25 cellular contexts compared by ENCODE assay signal in the genomic region with DNA sequence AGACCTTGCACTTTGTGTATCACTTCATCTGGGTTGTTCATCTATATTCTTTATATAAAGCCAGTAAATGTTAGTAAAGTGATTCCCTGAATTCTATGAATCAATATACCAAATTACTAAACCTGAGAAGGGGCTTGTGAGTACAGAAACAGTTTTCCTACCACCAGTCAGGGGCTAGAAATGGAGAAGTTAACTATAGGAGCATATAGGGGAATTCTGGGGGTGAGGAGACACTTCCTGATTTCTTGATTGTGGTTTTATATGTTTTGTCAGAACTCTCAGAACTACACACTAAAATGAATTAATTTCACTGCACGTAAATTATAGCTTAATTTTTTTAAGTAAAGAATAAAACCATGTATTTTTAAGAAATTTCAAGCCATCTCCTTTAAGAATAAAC.
"Had no signal": no experiment of that assay in that cellular context is flagged by ENCODE, and none has a peak within 500 bp of the region (broad histone marks: within the 10 kb centered on the region; RNA-seq: fewer than 3 reads in every experiment).

No MANE protein-coding gene starts in this region.

- H3K27ac ChIP-seq: colonic mucosa, dorsolateral prefrontal cortex, left lung, pancreas, psoas muscle, right atrium auricular region, thoracic aorta, vagina had no signal

- DNase-seq: activated CD4-positive, alpha-beta memory T cell treated with anti-CD3 and anti-CD28 coated beads for 36 hours; activated CD4-positive, alpha-beta T cell treated with anti-CD3 and anti-CD28 coated beads for 48 hours; activated naive CD4-positive, alpha-beta T cell treated with Interleukin-2 at 50 U/mL for 16 hours; activated naive CD8-positive, alpha-beta T cell treated with anti-CD3 and anti-CD28 coated beads for 36 hours; activated T-cell treated with anti-CD3 and anti-CD28 coated beads, Interleukin-2, amount 50 U/mL, for 48 hours; colonic mucosa; dorsolateral prefrontal cortex; effector memory CD8-positive, alpha-beta T cell; foreskin melanocyte; glutamatergic neuron; hippocampal formation; kidney glomerular epithelial cell; left lung; midbrain; pancreas; psoas muscle; spleen; stimulated activated CD4-positive, alpha-beta T cell treated with anti-CD3 and anti-CD28 coated beads, Interleukin-4, amount 100 ng/mL, for 1 hour; stimulated activated naive CD4-positive, alpha-beta T cell treated with Interleukin-2 at 50 U/mL for 16 hours had no signal

- H3K27me3 Mint-ChIP-seq: activated CD4-positive, alpha-beta memory T cell treated with anti-CD3 and anti-CD28 coated beads for 36 hours; activated naive CD8-positive, alpha-beta T cell treated with anti-CD3 and anti-CD28 coated beads for 36 hours; effector memory CD8-positive, alpha-beta T cell; natural killer cell treated with Interleukin-12 subunit alpha and Interleukin-12 subunit beta and Interleukin-15 and Interleukin-18, amount 100 ng/mL, for 72 hours; type B pancreatic cell had no signal

- ATAC-seq: effector memory CD8-positive, alpha-beta T cell; esophagus mucosa; left lung; natural killer cell treated with Interleukin-12 subunit alpha and Interleukin-12 subunit beta and Interleukin-15 and Interleukin-18, amount 100 ng/mL, for 72 hours; pancreas; psoas muscle had no signal

- H3K9me3 ChIP-seq: colonic mucosa, left lung, pancreas, psoas muscle, right atrium auricular region, spleen, thoracic aorta, vagina had no signal

- H3K4me3 Mint-ChIP-seq: activated CD4-positive, alpha-beta memory T cell treated with anti-CD3 and anti-CD28 coated beads for 36 hours; activated naive CD8-positive, alpha-beta T cell treated with anti-CD3 and anti-CD28 coated beads for 36 hours; effector memory CD8-positive, alpha-beta T cell; natural killer cell treated with Interleukin-12 subunit alpha and Interleukin-12 subunit beta and Interleukin-15 and Interleukin-18, amount 100 ng/mL, for 72 hours; type B pancreatic cell had no signal

- H3K36me3 ChIP-seq: colonic mucosa, right atrium auricular region had no signal

- H3K27me3 ChIP-seq: colonic mucosa, dorsolateral prefrontal cortex, left lung, pancreas, right atrium auricular region, spleen, vagina had no signal

- H3K4me3 ChIP-seq: colonic mucosa, dorsolateral prefrontal cortex, left lung, pancreas, psoas muscle, right atrium auricular region, spleen, thoracic aorta, vagina had no signal

- H3K9me3 Mint-ChIP-seq: natural killer cell treated with Interleukin-12 subunit alpha and Interleukin-12 subunit beta and Interleukin-15 and Interleukin-18, amount 100 ng/mL, for 72 hours; type B pancreatic cell had no signal

- H3K4me1 ChIP-seq: colonic mucosa, pancreas, psoas muscle, right atrium auricular region, vagina had no signal

- H3K27ac Mint-ChIP-seq: activated CD4-positive, alpha-beta memory T cell treated with anti-CD3 and anti-CD28 coated beads for 36 hours; activated naive CD8-positive, alpha-beta T cell treated with anti-CD3 and anti-CD28 coated beads for 36 hours; effector memory CD8-positive, alpha-beta T cell; natural killer cell treated with Interleukin-12 subunit alpha and Interleukin-12 subunit beta and Interleukin-15 and Interleukin-18, amount 100 ng/mL, for 72 hours; type B pancreatic cell had no signal
